18 cellular contexts compared by ENCODE assay signal in genomic region chr2:197875736-197876135, GRCh38.
"Had no signal": no experiment of that assay in that cellular context is flagged by ENCODE, and none has a peak within 500 bp of the region (broad histone marks: within the 10 kb centered on the region; RNA-seq: fewer than 3 reads in every experiment).

No MANE protein-coding gene starts in this region.

- DNase-seq: activated CD4-positive, alpha-beta T cell treated with anti-CD3 and anti-CD28 coated beads, Interleukin-2, amount 50 U/mL, for 1 hour; activated naive CD4-positive, alpha-beta T cell treated with anti-CD3 and anti-CD28 coated beads for 36 hours; activated T-cell treated with anti-CD3 and anti-CD28 coated beads for 4 hours; central memory CD4-positive, alpha-beta T cell; colonic mucosa; esophagus squamous epithelium; foreskin melanocyte; head of caudate nucleus; left colon; mucosa of descending colon; naive thymus-derived CD4-positive, alpha-beta T cell; retina; stimulated activated CD4-positive, alpha-beta T cell treated with anti-CD3 and anti-CD28 coated beads, Interleukin-2, amount 100 ng/mL, for 48 hours; stimulated activated naive B cell treated with anti-CD40 and anti-IgM and Interleukin-4, amounts not matched to agents 10 μg/mL and 1 μg/mL and 100 μg/mL, for 72 hours; T1000 had no signal

- H3K4me1 ChIP-seq: colonic mucosa had no signal

- H3K9me3 ChIP-seq: colonic mucosa, esophagus squamous epithelium, mucosa of descending colon, neutrophil, tibial nerve, vagina had no signal

- H3K27me3 ChIP-seq: colonic mucosa, esophagus squamous epithelium, neutrophil, tibial nerve, vagina had no signal

- H3K36me3 Mint-ChIP-seq: stimulated activated naive B cell treated with anti-CD40 and anti-IgM and Interleukin-4, amounts not matched to agents 10 μg/mL and 1 μg/mL and 100 μg/mL, for 72 hours had no signal

- H3K36me3 ChIP-seq: colonic mucosa, esophagus squamous epithelium, neutrophil, tibial nerve, vagina had no signal

- H3K9me3 Mint-ChIP-seq: activated naive CD4-positive, alpha-beta T cell treated with anti-CD3 and anti-CD28 coated beads for 36 hours; naive thymus-derived CD4-positive, alpha-beta T cell; stimulated activated naive B cell treated with anti-CD40 and anti-IgM and Interleukin-4, amounts not matched to agents 10 μg/mL and 1 μg/mL and 100 μg/mL, for 72 hours had no signal

- H3K4me3 ChIP-seq: colonic mucosa, esophagus squamous epithelium, mucosa of descending colon, tibial nerve, vagina had no signal

- H3K4me3 Mint-ChIP-seq: activated naive CD4-positive, alpha-beta T cell treated with anti-CD3 and anti-CD28 coated beads for 36 hours; stimulated activated naive B cell treated with anti-CD40 and anti-IgM and Interleukin-4, amounts not matched to agents 10 μg/mL and 1 μg/mL and 100 μg/mL, for 72 hours had no signal

- H3K27me3 Mint-ChIP-seq: naive thymus-derived CD4-positive, alpha-beta T cell; stimulated activated naive B cell treated with anti-CD40 and anti-IgM and Interleukin-4, amounts not matched to agents 10 μg/mL and 1 μg/mL and 100 μg/mL, for 72 hours had no signal

- H3K27ac Mint-ChIP-seq: activated naive CD4-positive, alpha-beta T cell treated with anti-CD3 and anti-CD28 coated beads for 36 hours; stimulated activated naive B cell treated with anti-CD40 and anti-IgM and Interleukin-4, amounts not matched to agents 10 μg/mL and 1 μg/mL and 100 μg/mL, for 72 hours had no signal

- H3K4me1 Mint-ChIP-seq: stimulated activated naive B cell treated with anti-CD40 and anti-IgM and Interleukin-4, amounts not matched to agents 10 μg/mL and 1 μg/mL and 100 μg/mL, for 72 hours had no signal
